ENCODE assay signal across 8 cellular contexts in genomic region chr11:75351541-75352416, GRCh38. TPM values are rescaled to one million over a fixed set of nuclear protein-coding genes. Genes with fewer than 3 reads are reported as not detected.
DNase-seq lines count a peak whose midpoint lies in the region; ATAC-seq and TF ChIP-seq lines count a peak whose summit lies in the region.

Gene ARRB1, minus strand, starts transcription at chr11:75351661. Its CDS starts 54 bp downstream, at chr11:75351607.

- H3K9me2 ChIP-seq in hepatocyte (replicated peaks; ENCODE audit: insufficient read depth) = no peaks in the 10 kb centered on the region

- H3K27me3 ChIP-seq in hepatocyte = no peaks in the 10 kb centered on the region

- in situ Hi-C loops in astrocyte of the cerebellum (cut with HindIII; ENCODE audit: low sequenced_read_pairs) = no loop called here

- H4K20me1 ChIP-seq in hepatocyte (ENCODE audit: insufficient read depth, poor library complexity, severe bottlenecking) = no peaks in the 10 kb centered on the region

- H3K36me3 ChIP-seq in hepatocyte (replicated peaks; ENCODE audit: insufficient read depth, low read depth) = no peaks in the 10 kb centered on the region

- H3K4me2 ChIP-seq in hepatocyte = peak within 1 kb of the TSS; percentile 97

- peaks cover 50% of the 10 kb centered on the region for H3K4me1 Mint-ChIP-seq in T-helper 17 cell

- peak within 1 kb of the TSS; percentile 95 for H3K27ac Mint-ChIP-seq in T-helper 17 cell

- TF ChIP-seq CTCF in astrocyte of the cerebellum (IDR thresholded peaks at IDR 0.05; ENCODE audit: low read depth, low read length, missing control alignments) (no peak), hepatocyte (IDR thresholded peaks at IDR 0.05; ENCODE audit: poor library complexity) (peak; percentile 8)

- under 1% methylated on average over 45 of the region's 95 CpGs for WGBS in hepatocyte (ENCODE audit: low lambda C conversion rate, missing lambda C conversion rate)

- peak within 1 kb of the TSS; percentile 47 for H3K4me3 ChIP-seq in astrocyte of the cerebellum (ENCODE audit: low read depth, low read length)
- H3K4me3 ChIP-seq in hepatocyte = peak within 1 kb of the TSS; percentile 90

- H3K79me2 ChIP-seq in hepatocyte = peaks cover 46% of the 10 kb centered on the region

- H3K9me3 ChIP-seq in T-helper 17 cell (ENCODE audit: control insufficient read depth, low read length, poor library complexity, severe bottlenecking) (no peaks in the 10 kb centered on the region), hepatocyte (ENCODE audit: low read depth) (no peaks in the 10 kb centered on the region)

- H3K36me3 Mint-ChIP-seq in T-helper 17 cell (ENCODE audit: low read depth) = peaks cover 4% of the 10 kb centered on the region

- peak within 1 kb of the TSS; percentile 90 for H2AFZ ChIP-seq in hepatocyte

- peak; percentile 77 for ATAC-seq in T-helper 17 cell
- no peak for ATAC-seq in HG02973 (IDR thresholded peaks at IDR 0.05; ENCODE audit: unreplicated experiment)
- ATAC-seq in GM18870 (IDR thresholded peaks at IDR 0.05; ENCODE audit: unreplicated experiment) = no peak

- H3K4me1 ChIP-seq in hepatocyte (ENCODE audit: insufficient read depth) = peaks cover 42% of the 10 kb centered on the region

- H3K27me3 Mint-ChIP-seq in T-helper 17 cell = no peaks in the 10 kb centered on the region

- peak in 8 of 14 donors; percentile 35 to 67 (median 56) for DNase-seq in C1 segment of cervical spinal cord (lab: John Stamatoyannopoulos, UW)
- DNase-seq in HK-2 (ENCODE audit: unreplicated experiment) = peak; percentile 50
- peak; percentile 50 to 63 (median 60) for DNase-seq in T-helper 17 cell
- no peak for DNase-seq in astrocyte of the cerebellum (ENCODE audit: low read depth)
- peak; percentile 88 for DNase-seq in hepatocyte (ENCODE audit: low spot score)
- DNase-seq in retina = peak; percentile 92

- H3K27ac ChIP-seq in hepatocyte = peak within 1 kb of the TSS; percentile 96

- peak within 1 kb of the TSS; percentile 94 for H3K4me3 Mint-ChIP-seq in T-helper 17 cell

RNA-seq across cellular contexts. Expression of gene ARRB1, which starts in this region (rescaled TPM):
- total RNA-seq in T-helper 17 cell (10 to 100 TPM; 26.3 to 39.6 TPM), hepatocyte (83.2 and 91.3 TPM in 2 replicates)
- 15.2 and 16.2 TPM in 2 replicates for polyA plus RNA-seq in hepatocyte
